ENCODE assay signal across 16 cellular contexts in the genomic region with DNA sequence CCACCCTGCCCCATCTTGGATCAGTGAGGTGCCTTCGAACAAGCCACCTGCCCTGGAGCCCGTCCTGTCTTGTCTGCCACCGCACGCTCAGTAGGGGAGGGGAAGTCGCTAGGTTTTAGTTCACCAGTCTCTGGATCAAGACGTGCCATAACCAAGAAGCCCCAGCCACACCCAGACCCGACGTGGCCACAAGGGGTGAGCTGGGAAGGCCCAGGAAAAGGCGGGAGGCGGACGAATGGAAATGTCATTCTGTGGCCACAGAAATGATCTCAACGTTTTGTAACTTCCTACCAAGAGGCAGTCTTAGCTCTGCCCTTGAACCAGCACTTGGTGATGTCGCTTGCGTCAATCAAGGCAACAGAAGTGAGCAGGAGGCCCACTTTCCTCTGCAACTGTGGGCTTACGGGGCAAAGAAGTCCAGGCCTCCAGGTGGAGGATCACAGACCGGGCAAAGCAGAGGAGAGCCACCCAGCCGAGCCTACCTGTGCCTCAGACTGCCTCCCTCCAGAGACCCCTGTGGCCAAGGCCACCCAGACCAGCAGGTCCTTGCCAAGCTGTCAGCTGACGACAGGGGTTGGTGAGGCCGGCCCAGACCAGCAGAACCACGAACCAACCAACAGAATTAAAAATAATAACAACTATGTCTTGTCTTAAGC. TPM values are rescaled to one million over a fixed set of nuclear protein-coding genes. Genes with fewer than 3 reads are reported as not detected.
DNase-seq lines count a peak whose midpoint lies in the region; TF ChIP-seq lines count a peak whose summit lies in the region.
"Had no signal": no experiment of that assay in that cellular context is flagged by ENCODE, and none has a peak within 500 bp of the region (broad histone marks: within the 10 kb centered on the region; RNA-seq: fewer than 3 reads in every experiment).

No MANE protein-coding gene starts in this region.

- peak overlapping the region; percentile 72 to 92 (median 84) for H3K4me2 ChIP-seq in BLaER1 treated with 17β-estradiol and CSF1 and Interleukin-3, amounts not matched to agents 10 nM and 100 nM
- H3K4me2 ChIP-seq in mesenchymal stem cell (ENCODE audit: low read length, poor library complexity, severe bottlenecking) = no peak overlapping the region
- H3K4me2 ChIP-seq: SK-N-SH had no signal

- H2AK5ac ChIP-seq in mesenchymal stem cell (ENCODE audit: low read length, severe bottlenecking) = no peak overlapping the region

- H2BK5ac ChIP-seq in mesenchymal stem cell (ENCODE audit: low read depth, low read length, poor library complexity, severe bottlenecking) = no peak overlapping the region

- H3K14ac ChIP-seq in mesenchymal stem cell (ENCODE audit: low read length in 2 of 2) = no peak overlapping the region

- TF ChIP-seq POLR2A in NB4 (IDR thresholded peaks at IDR 0.05; ENCODE audit: extremely low read depth, insufficient read length) = no peak

- H4K20me1 ChIP-seq in BLaER1 treated with 17β-estradiol and CSF1 and Interleukin-3, amounts not matched to agents 10 nM and 100 nM = peaks cover 28 to 65% (median 43%) of the 10 kb centered on the region in 11 experiments; a peak in 20 of 22 replicates

- H3K9me3 ChIP-seq in BLaER1 treated with 17β-estradiol and CSF1 and Interleukin-3, amounts not matched to agents 10 nM and 100 nM (replicated peaks in 1 of 11) = peaks cover 0 to 13% (median 6%) of the 10 kb centered on the region in 11 experiments; a peak in 11 of 22 replicates
- H3K9me3 ChIP-seq in mesenchymal stem cell (ENCODE audit: control insufficient read depth, low read length) = no peaks in the 10 kb centered on the region
- H3K9me3 ChIP-seq: gastroesophageal sphincter, SK-N-SH had no signal

- 89% methylated on average over 19 of the region's 20 CpGs for WGBS in mesenchymal stem cell

- H3K18ac ChIP-seq in mesenchymal stem cell (ENCODE audit: low read depth in 1 of 2, low read length in 2 of 2) = no peak overlapping the region

- H4K91ac ChIP-seq in mesenchymal stem cell (ENCODE audit: low read length) = peak overlapping the region; percentile 27

- peaks cover 36 to 66% (median 56%) of the 10 kb centered on the region in 10 experiments for H3K4me1 ChIP-seq in BLaER1 treated with 17β-estradiol and CSF1 and Interleukin-3, amounts not matched to agents 10 nM and 100 nM
- H3K4me1 ChIP-seq in mesenchymal stem cell (ENCODE audit: control insufficient read depth, insufficient read depth, low read depth, low read length) = peaks cover 18% of the 10 kb centered on the region
- H3K4me1 ChIP-seq: gastroesophageal sphincter had no signal

- TF ChIP-seq CTCF in NB4 (IDR thresholded peaks at IDR 0.05; ENCODE audit: low read depth, low read length) = no peak

- peak overlapping the region; percentile 41 for H4K8ac ChIP-seq in mesenchymal stem cell (ENCODE audit: low read length)

- H3K23ac ChIP-seq in mesenchymal stem cell (ENCODE audit: low read length in 2 of 2) = no peak overlapping the region

- peak overlapping the region in 9 of 11 experiments; percentile 25 to 66 (median 45); a peak in 13 of 22 replicates for H3K27ac ChIP-seq in BLaER1 treated with 17β-estradiol and CSF1 and Interleukin-3, amounts not matched to agents 10 nM and 100 nM
- H3K27ac ChIP-seq in mesenchymal stem cell (ENCODE audit: low read length, poor library complexity, severe bottlenecking) = no peak overlapping the region
- H3K27ac ChIP-seq: gastroesophageal sphincter had no signal

- H3K4me3 ChIP-seq in BLaER1 treated with 17β-estradiol and CSF1 and Interleukin-3, amounts not matched to agents 10 nM and 100 nM = no peak overlapping the region; a peak in 1 of 20 replicates
- H3K4me3 ChIP-seq in NB4 (ENCODE audit: low read depth, low read length) (no peak overlapping the region), mesenchymal stem cell (ENCODE audit: insufficient read depth in 1 of 2, low read depth in 1 of 2, low read length in 2 of 2) (no peak overlapping the region)
- H3K4me3 ChIP-seq: gastroesophageal sphincter had no signal

- DNase-seq in NB4 (ENCODE audit: low read depth) (peak; percentile 93), amniotic epithelial cell (ENCODE audit: low read depth) (peak; percentile 63), mesenchymal stem cell (peak; percentile 13), DMS53 treated with DMSO at 0.1 percent for 48 hours (lab: John Stamatoyannopoulos, UW; ENCODE audit: unreplicated experiment) (no peak), NCI-H146 (lab: John Stamatoyannopoulos, UW) (no peak), NCI-H2081 treated with DMSO at 0.1 percent for 48 hours (lab: John Stamatoyannopoulos, UW) (no peak)
- DNase-seq in effector CD8-positive, alpha-beta T cell (lab: John Stamatoyannopoulos, UW) = no peak
- DNase-seq: activated CD4-positive, alpha-beta T cell treated with anti-CD3 and anti-CD28 coated beads, Interleukin-2, amount 50 U/mL, for 48 hours; activated naive CD8-positive, alpha-beta T cell treated with anti-CD3 and anti-CD28 coated beads, Interleukin-2, amount 50 U/mL, for 24 hours; activated T-cell treated with anti-CD3 and anti-CD28 coated beads, Interleukin-2, amount 50 U/mL, for 4 hours; Calu3; GDM1; OCI-M1; SK-N-SH had no signal

- H3K9ac ChIP-seq in BLaER1 treated with 17β-estradiol and CSF1 and Interleukin-3, amounts not matched to agents 10 nM and 100 nM = peak overlapping the region in 10 of 11 experiments; percentile 21 to 51 (median 38); a peak in 15 of 22 replicates
- no peak overlapping the region for H3K9ac ChIP-seq in mesenchymal stem cell (ENCODE audit: low read length)
- H3K9ac ChIP-seq: SK-N-SH had no signal

- no peak overlapping the region for H2AFZ ChIP-seq in mesenchymal stem cell (ENCODE audit: low read depth, low read length)

- peaks cover 37% of the 10 kb centered on the region for H3K79me1 ChIP-seq in mesenchymal stem cell (replicated peaks; ENCODE audit: low read length, poor library complexity, severe bottlenecking)

- H2BK120ac ChIP-seq in mesenchymal stem cell (ENCODE audit: low read depth, low read length) = no peak overlapping the region

- peaks cover 24 to 44% (median 33%) of the 10 kb centered on the region in 11 experiments for H3K36me3 ChIP-seq in BLaER1 treated with 17β-estradiol and CSF1 and Interleukin-3, amounts not matched to agents 10 nM and 100 nM
- peaks cover 26 to 46% of the 10 kb centered on the region in 2 experiments for H3K36me3 ChIP-seq in mesenchymal stem cell (ENCODE audit: control insufficient read depth in 1 of 2, insufficient read depth in 2 of 2, low read depth in 1 of 2, low read length in 2 of 2)

- H3K4ac ChIP-seq in mesenchymal stem cell (ENCODE audit: low read depth in 1 of 2, low read length in 2 of 2) = peak overlapping the region in 1 of 2 experiments; percentile 17

- no peak overlapping the region for H2BK12ac ChIP-seq in mesenchymal stem cell (ENCODE audit: low read length in 2 of 2)

- no peak overlapping the region for H2BK15ac ChIP-seq in mesenchymal stem cell (ENCODE audit: low read depth, poor library complexity, severe bottlenecking)

- H3K27me3 ChIP-seq in BLaER1 treated with 17β-estradiol and CSF1 and Interleukin-3, amounts not matched to agents 10 nM and 100 nM = no peaks in the 10 kb centered on the region
- H3K27me3 ChIP-seq in mesenchymal stem cell (ENCODE audit: control insufficient read depth in 1 of 2, insufficient read depth in 1 of 2, low read length in 2 of 2) = no peaks in the 10 kb centered on the region
- H3K27me3 ChIP-seq: gastroesophageal sphincter had no signal

RNA-seq across cellular contexts. Expression of gene GMEB2, which starts 14.5 kb away (rescaled TPM):
- polyA plus RNA-seq in mesenchymal stem cell (2013, experiment 1 of 2) = 6.6 TPM
- 6.7 TPM for polyA plus RNA-seq in mesenchymal stem cell (2013, experiment 2 of 2)

RNA-seq across cellular contexts. Expression of gene HELZ2, which starts 38.4 kb away (rescaled TPM):
- polyA plus RNA-seq in mesenchymal stem cell (2013, experiment 1 of 2) = 8.0 TPM
- 7.9 TPM for polyA plus RNA-seq in mesenchymal stem cell (2013, experiment 2 of 2)

RNA-seq across cellular contexts. Expression of gene STMN3, which starts 40.8 kb away (rescaled TPM):
- 11.7 TPM for polyA plus RNA-seq in mesenchymal stem cell (2013, experiment 1 of 2)
- 12.0 TPM for polyA plus RNA-seq in mesenchymal stem cell (2013, experiment 2 of 2)

RNA-seq across cellular contexts. Expression of gene RTEL1, which starts 45.7 kb away (rescaled TPM):
- polyA plus RNA-seq in mesenchymal stem cell (2013, experiment 1 of 2) = 9.2 TPM
- polyA plus RNA-seq in mesenchymal stem cell (2013, experiment 2 of 2) = 9.3 TPM

RNA-seq across cellular contexts. Expression of gene FNDC11, which starts 58.4 kb away (rescaled TPM):
- 0.91 TPM for polyA plus RNA-seq in mesenchymal stem cell (2013, experiment 1 of 2)
- 0.79 TPM for polyA plus RNA-seq in mesenchymal stem cell (2013, experiment 2 of 2)

Comparison
In these comparisons a context has a peak if more than half of its experiments do, and no peak if none do; other contexts are left out.
1. DNase-seq: peak in NB4 (single experiment), amniotic epithelial cell (single experiment) and mesenchymal stem cell (single experiment); none in DMS53 treated with DMSO at 0.1 percent for 48 hours (single experiment), NCI-H146 (single experiment), effector CD8-positive, alpha-beta T cell (single experiment) and NCI-H2081 treated with DMSO at 0.1 percent for 48 hours (single experiment).